Comparison of ENCODE assay signal across 1 cellular context in genomic region chr11:102753267-102753666, GRCh38.
TF ChIP-seq lines count a peak whose summit lies in the region.

No MANE protein-coding gene starts in this region.

TF ChIP-seq in GM23338, 12 proteins besides CTCF, POLR2A, EP300 and RAD21:
- TF ChIP-seq JUNB (IDR thresholded peaks at IDR 0.05; ENCODE audit: unreplicated experiment) = no peak
- no peak for TF ChIP-seq ZNF462 (CRISPR knock-in tag; IDR thresholded peaks at IDR 0.05)
- no peak for TF ChIP-seq REST (IDR thresholded peaks at IDR 0.05; ENCODE audit: unreplicated experiment)
